In genomic region chr4:183876268-183876934, GRCh38 we compare ENCODE assay signal across 9 cellular contexts. TPM values are rescaled to one million over a fixed set of nuclear protein-coding genes. Genes with fewer than 3 reads are reported as not detected.
A peak's percentile ranks its signal among the peaks of the same experiment; 100 is the strongest.
DNase-seq lines count a peak whose midpoint lies in the region; ATAC-seq, FAIRE-seq and TF ChIP-seq lines count a peak whose summit lies in the region.
"Had no signal": no experiment of that assay in that cellular context is flagged by ENCODE, and none has a peak within 500 bp of the region (broad histone marks: within the 10 kb centered on the region; RNA-seq: fewer than 3 reads in every experiment).

No MANE protein-coding gene starts in this region.

- H3K27ac Mint-ChIP-seq in natural killer cell treated with Interleukin-12 subunit alpha and Interleukin-12 subunit beta and Interleukin-15 and Interleukin-18, amount 100 ng/mL, for 72 hours, result no peak overlapping the region
- no peak overlapping the region for H3K27ac Mint-ChIP-seq in natural killer cell
- no peak overlapping the region for H3K27ac Mint-ChIP-seq in CD4-positive, alpha-beta T cell
- H3K27ac Mint-ChIP-seq: memory B cell had no signal

- H3K4me1 ChIP-seq in lung (ENCODE audit: control insufficient read depth in 2 of 2, insufficient read depth in 2 of 2, low read length in 2 of 2), result peaks cover 8 to 9% of the 10 kb centered on the region in 2 donors
- H3K4me1 ChIP-seq in aorta (ENCODE audit: control insufficient read depth in 1 of 2, insufficient read depth in 2 of 2, low read length in 2 of 2), result no peaks in the 10 kb centered on the region

- WGBS in lung, 2 donors, result 29 to 57% methylated on average over 18 of the region's 18 CpGs
- 3 to 5% methylated on average over 18 of the region's 18 CpGs for WGBS in aorta, 2 donors

- CTCF ChIA-PET in CD4-positive, alpha-beta T cell (lab: Charles Lee), result no interaction called here

- H3K9me3 Mint-ChIP-seq in natural killer cell treated with Interleukin-12 subunit alpha and Interleukin-12 subunit beta and Interleukin-15 and Interleukin-18, amount 100 ng/mL, for 72 hours, result no peaks in the 10 kb centered on the region
- H3K9me3 Mint-ChIP-seq in natural killer cell, result no peaks in the 10 kb centered on the region
- no peaks in the 10 kb centered on the region for H3K9me3 Mint-ChIP-seq in CD4-positive, alpha-beta T cell
- H3K9me3 Mint-ChIP-seq: memory B cell had no signal

- intact Hi-C loops in natural killer cell (cut with micrococcal nuclease), result no loop called here
- intact Hi-C loops in aorta (cut with DNase I), result loop anchor here in 1 of 2 donors (5.0 kb wide), 1 partner anchor 34 kb away; no protein-coding TSS in a partner anchor
- intact Hi-C loops in CD4-positive, alpha-beta T cell (cut with DNase I, micrococcal nuclease), result no loop called here

- H3K27me3 ChIP-seq in lung (ENCODE audit: control insufficient read depth, insufficient read depth), result no peaks in the 10 kb centered on the region
- no peaks in the 10 kb centered on the region for H3K27me3 ChIP-seq in aorta (ENCODE audit: control insufficient read depth in 1 of 2, insufficient read depth in 2 of 2, low read length in 1 of 2)
- no peaks in the 10 kb centered on the region for H3K27me3 ChIP-seq in CD4-positive, alpha-beta T cell (ENCODE audit: control insufficient read depth, insufficient read depth, low read length)

- H3K27ac ChIP-seq in caudate nucleus (ENCODE audit: low read depth, low read length) (peak overlapping the region; percentile 7), lung (ENCODE audit: low read depth in 1 of 2, low read length in 1 of 2) (peak overlapping the region; percentile 75 to 79), aorta (ENCODE audit: low read depth in 1 of 2, low read length in 2 of 2) (peak overlapping the region; percentile 0 to 32)
- H3K27ac ChIP-seq in CD4-positive, alpha-beta T cell (ENCODE audit: low read depth, low read length), result no peak overlapping the region

- no peaks in the 10 kb centered on the region for H3K36me3 Mint-ChIP-seq in natural killer cell treated with Interleukin-12 subunit alpha and Interleukin-12 subunit beta and Interleukin-15 and Interleukin-18, amount 100 ng/mL, for 72 hours
- no peaks in the 10 kb centered on the region for H3K36me3 Mint-ChIP-seq in natural killer cell
- no peaks in the 10 kb centered on the region for H3K36me3 Mint-ChIP-seq in CD4-positive, alpha-beta T cell (ENCODE audit: low read depth)
- H3K36me3 Mint-ChIP-seq: memory B cell had no signal

- H3K9me3 ChIP-seq in lung (ENCODE audit: control insufficient read depth in 2 of 2, insufficient read depth in 1 of 2, low read length in 1 of 2), result no peaks in the 10 kb centered on the region
- no peaks in the 10 kb centered on the region for H3K9me3 ChIP-seq in aorta (ENCODE audit: control insufficient read depth, low read length)
- H3K9me3 ChIP-seq in CD4-positive, alpha-beta T cell (ENCODE audit: control insufficient read depth, low read length), result no peaks in the 10 kb centered on the region

- H3K27me3 Mint-ChIP-seq in natural killer cell treated with Interleukin-12 subunit alpha and Interleukin-12 subunit beta and Interleukin-15 and Interleukin-18, amount 100 ng/mL, for 72 hours, result peaks cover 0 to 6% of the 10 kb centered on the region in 2 donors
- H3K27me3 Mint-ChIP-seq in natural killer cell (ENCODE audit: low read depth in 2 of 2), result peaks cover 0 to 16% of the 10 kb centered on the region in 2 donors
- no peaks in the 10 kb centered on the region for H3K27me3 Mint-ChIP-seq in CD4-positive, alpha-beta T cell

- TF ChIP-seq CTCF in natural killer cell (IDR thresholded peaks at IDR 0.05) (no peak), lung (IDR thresholded peaks at IDR 0.05; ENCODE audit: control extremely low read depth, extremely low read depth) (no peak), D721Med (IDR thresholded peaks at IDR 0.05; ENCODE audit: insufficient read depth, missing control alignments) (no peak)
- TF ChIP-seq CTCF in CD4-positive, alpha-beta T cell (IDR thresholded peaks at IDR 0.05), result no peak

- H3K4me3 ChIP-seq in lung (peak overlapping the region; percentile 30), aorta (ENCODE audit: low read length in 2 of 2) (peak overlapping the region in 1 of 2 donors; percentile 10)

- DNase-seq in natural killer cell treated with Interleukin-12 subunit alpha and Interleukin-12 subunit beta and Interleukin-15 and Interleukin-18, amount 100 ng/mL, for 72 hours (ENCODE audit: low spot score), result no peak
- no peak for DNase-seq in natural killer cell
- DNase-seq in caudate nucleus (lab: John Stamatoyannopoulos, UW), result peak in 32 of 61 donors; percentile 5 to 76 (median 21)
- peak; percentile 77 for DNase-seq in lung (ENCODE audit: low spot score)
- DNase-seq in aorta, result peak; percentile 83 to 94
- no peak for DNase-seq in D721Med (ENCODE audit: insufficient read length, low spot score)
- no peak for DNase-seq in CD4-positive, alpha-beta T cell

- peaks cover 3 to 6% of the 10 kb centered on the region in 2 donors for H3K4me1 Mint-ChIP-seq in natural killer cell treated with Interleukin-12 subunit alpha and Interleukin-12 subunit beta and Interleukin-15 and Interleukin-18, amount 100 ng/mL, for 72 hours (ENCODE audit: low read depth in 2 of 2)
- H3K4me1 Mint-ChIP-seq in natural killer cell, result peaks cover 4 to 7% of the 10 kb centered on the region in 2 donors
- no peaks in the 10 kb centered on the region for H3K4me1 Mint-ChIP-seq in CD4-positive, alpha-beta T cell (ENCODE audit: low read depth)
- H3K4me1 Mint-ChIP-seq: memory B cell had no signal

- no peak for FAIRE-seq in D721Med (lab: Jason Lieb, UNC)

- peak; percentile 20 to 21 for ATAC-seq in natural killer cell treated with Interleukin-12 subunit alpha and Interleukin-12 subunit beta and Interleukin-15 and Interleukin-18, amount 100 ng/mL, for 72 hours
- ATAC-seq in natural killer cell (no peak), lung (ENCODE audit: insufficient read depth, low FRiP score) (peak; percentile 78), aorta (ENCODE audit: low FRiP score) (peak; percentile 93), GM18498 (IDR thresholded peaks at IDR 0.05; ENCODE audit: unreplicated experiment) (no peak)
- no peak for ATAC-seq in CD4-positive, alpha-beta T cell (ENCODE audit: poor library complexity)

- H3K4me3 Mint-ChIP-seq in natural killer cell treated with Interleukin-12 subunit alpha and Interleukin-12 subunit beta and Interleukin-15 and Interleukin-18, amount 100 ng/mL, for 72 hours, result no peak overlapping the region
- H3K4me3 Mint-ChIP-seq in natural killer cell, result no peak overlapping the region
- no peak overlapping the region for H3K4me3 Mint-ChIP-seq in CD4-positive, alpha-beta T cell
- H3K4me3 Mint-ChIP-seq: memory B cell had no signal

- no peaks in the 10 kb centered on the region for H3K36me3 ChIP-seq in lung (ENCODE audit: control insufficient read depth in 2 of 2, insufficient read depth in 2 of 2, low read length in 2 of 2)
- H3K36me3 ChIP-seq in aorta (ENCODE audit: control insufficient read depth in 1 of 2, insufficient read depth in 2 of 2, low read length in 1 of 2), result no peaks in the 10 kb centered on the region

- POLR2A ChIA-PET in CD4-positive, alpha-beta T cell (lab: Charles Lee), result no interaction called here

RNA-seq across cellular contexts. Expression of gene STOX2, which starts 28.7 kb away (rescaled TPM):
- not detected for total RNA-seq in natural killer cell treated with Interleukin-12 subunit alpha and Interleukin-12 subunit beta and Interleukin-15 and Interleukin-18, amount 100 ng/mL, for 72 hours
- total RNA-seq in natural killer cell, result under 1 TPM in 1 of 3 donors, not detected in 2; 0.23 TPM
- total RNA-seq in lung, result 10 to 100 TPM; 15.1 to 27.5 TPM
- polyA plus RNA-seq in lung, result 1 to 10 TPM; 1.8 to 2.0 TPM
- 10 to 100 TPM in 1 of 2 donors, 1 to 10 TPM in 1; 5.7 to 10.9 TPM for total RNA-seq in aorta
- polyA plus RNA-seq in aorta, result under 1 TPM; 0.13 to 0.51 TPM
- not detected for total RNA-seq in CD4-positive, alpha-beta T cell

Comparison
In these comparisons a context has a peak if more than half of its experiments do, and no peak if none do; other contexts are left out.
1. ATAC-seq: peak in natural killer cell treated with Interleukin-12 subunit alpha and Interleukin-12 subunit beta and Interleukin-15 and Interleukin-18, amount 100 ng/mL, for 72 hours (2 of 2), lung (single experiment) and aorta (single experiment); none in natural killer cell (0 of 3), GM18498 (single experiment) and CD4-positive, alpha-beta T cell (single experiment).
2. DNase-seq: peak in caudate nucleus (32 of 61), lung (single experiment) and aorta (2 of 2); none in natural killer cell treated with Interleukin-12 subunit alpha and Interleukin-12 subunit beta and Interleukin-15 and Interleukin-18, amount 100 ng/mL, for 72 hours (single experiment), natural killer cell (single experiment), D721Med (single experiment) and CD4-positive, alpha-beta T cell (0 of 10).
3. RNA of gene STOX2, which starts 28.7 kb away (total RNA-seq): 15.1 to 27.5 TPM in lung and 5.7 to 10.9 TPM in aorta; not detected in CD4-positive, alpha-beta T cell, not detected in natural killer cell treated with Interleukin-12 subunit alpha and Interleukin-12 subunit beta and Interleukin-15 and Interleukin-18, amount 100 ng/mL, for 72 hours and 0.23 TPM in natural killer cell; every median in the first group is over 4 times any median in the second.